In genomic region chr15:71781179-71781964, GRCh38 we compare ENCODE assay signal across 14 cellular contexts. TPM values are rescaled to one million over a fixed set of nuclear protein-coding genes. Genes with fewer than 3 reads are reported as not detected.
A peak's percentile ranks its signal among the peaks of the same experiment; 100 is the strongest.
DNase-seq lines count a peak whose midpoint lies in the region; ATAC-seq, FAIRE-seq and TF ChIP-seq lines count a peak whose summit lies in the region.
"Had no signal": no experiment of that assay in that cellular context is flagged by ENCODE, and none has a peak within 500 bp of the region (broad histone marks: within the 10 kb centered on the region; RNA-seq: fewer than 3 reads in every experiment).

No MANE protein-coding gene starts in this region.

- no peaks in the 10 kb centered on the region for H3K9me3 Mint-ChIP-seq in activated T-cell treated with anti-CD3 and anti-CD28 coated beads, Interleukin-2, amount 50 U/mL, for 72 hours
- H3K9me3 Mint-ChIP-seq in astrocyte (ENCODE audit: unreplicated experiment) (no peaks in the 10 kb centered on the region), Caco-2 (ENCODE audit: unreplicated experiment) (no peaks in the 10 kb centered on the region)

- no peaks in the 10 kb centered on the region for H4K20me1 ChIP-seq in astrocyte (ENCODE audit: insufficient read depth, low read length)

- H3K4me3 ChIP-seq in astrocyte (ENCODE audit: insufficient read depth, low read depth, low read length) (no peak overlapping the region), tibial artery (no peak overlapping the region), Caco-2 (ENCODE audit: low read depth, low read length) (no peak overlapping the region)
- H3K4me3 ChIP-seq: pancreas had no signal

- no peak for FAIRE-seq in astrocyte (lab: Jason Lieb, UNC)
- FAIRE-seq: pancreas had no signal

- peaks cover 17% of the 10 kb centered on the region for H3K4me1 Mint-ChIP-seq in activated T-cell treated with anti-CD3 and anti-CD28 coated beads, Interleukin-2, amount 50 U/mL, for 72 hours (ENCODE audit: low read depth)
- H3K4me1 Mint-ChIP-seq in astrocyte (ENCODE audit: low read depth, unreplicated experiment): peaks cover 24% of the 10 kb centered on the region
- peaks cover 7% of the 10 kb centered on the region for H3K4me1 Mint-ChIP-seq in Caco-2 (ENCODE audit: low read depth, unreplicated experiment)

- H3K27me3 ChIP-seq in astrocyte (ENCODE audit: insufficient read depth, low read length) (no peaks in the 10 kb centered on the region), tibial artery (no peaks in the 10 kb centered on the region), Caco-2 (replicated peaks; ENCODE audit: control insufficient read depth, insufficient read depth, low read length) (no peaks in the 10 kb centered on the region)
- H3K27me3 ChIP-seq: pancreas had no signal

- no peaks in the 10 kb centered on the region for H3K36me3 ChIP-seq in astrocyte (ENCODE audit: insufficient read depth, low read length)
- peaks cover 0 to 10% (median 0%) of the 10 kb centered on the region in 3 donors for H3K36me3 ChIP-seq in tibial artery
- H3K36me3 ChIP-seq in Caco-2 (ENCODE audit: control insufficient read depth, insufficient read depth, low read length): no peaks in the 10 kb centered on the region
- H3K36me3 ChIP-seq: pancreas had no signal

- peak overlapping the region; percentile 35 for H3K27ac Mint-ChIP-seq in activated T-cell treated with anti-CD3 and anti-CD28 coated beads, Interleukin-2, amount 50 U/mL, for 72 hours
- H3K27ac Mint-ChIP-seq in astrocyte (ENCODE audit: unreplicated experiment): peak overlapping the region; percentile 83
- H3K27ac Mint-ChIP-seq in Caco-2 (ENCODE audit: unreplicated experiment): no peak overlapping the region

- H3K4me1 ChIP-seq in astrocyte (ENCODE audit: insufficient read depth, low read length) (peaks cover 16% of the 10 kb centered on the region), tibial artery (peaks cover 0 to 29% (median 16%) of the 10 kb centered on the region in 4 donors), Caco-2 (no peaks in the 10 kb centered on the region)
- H3K4me1 ChIP-seq: pancreas had no signal

- BruUV-seq in Caco-2 (replicated peaks; lab: Mats Ljungman, UMichigan): no TSS peak

- no peaks in the 10 kb centered on the region for H3K79me2 ChIP-seq in astrocyte (ENCODE audit: insufficient read depth, low read length)

- no peak overlapping the region for H3K27ac ChIP-seq in astrocyte (ENCODE audit: low read depth, low read length)
- peak overlapping the region; percentile 62 to 67 for H3K27ac ChIP-seq in tibial artery

- DNase-seq in activated T-cell treated with anti-CD3 and anti-CD28 coated beads, Interleukin-2, amount 50 U/mL, for 72 hours: peak; percentile 7 to 46
- DNase-seq in activated T-cell treated with anti-CD3 and anti-CD28 coated beads, Interleukin-2, amount 50 U/mL, for 1 hour: no peak
- DNase-seq in astrocyte (ENCODE audit: low read depth) (peak; percentile 56), tibial artery (peak in 1 of 2 donors; percentile 54), Caco-2 (no peak), KG1 (lab: John Stamatoyannopoulos, UW) (no peak)
- DNase-seq: NCI-H2029 had no signal

- H3K36me3 Mint-ChIP-seq in activated T-cell treated with anti-CD3 and anti-CD28 coated beads, Interleukin-2, amount 50 U/mL, for 72 hours (ENCODE audit: insufficient read depth in 2 of 2): no peaks in the 10 kb centered on the region
- H3K36me3 Mint-ChIP-seq in astrocyte (ENCODE audit: low read depth, unreplicated experiment) (no peaks in the 10 kb centered on the region), Caco-2 (ENCODE audit: insufficient read depth, unreplicated experiment) (no peaks in the 10 kb centered on the region)

- H3K4me2 ChIP-seq in astrocyte (ENCODE audit: low read length): peak overlapping the region; percentile 56

- peak; percentile 71 to 89 for ATAC-seq in activated T-cell treated with anti-CD3 and anti-CD28 coated beads, Interleukin-2, amount 50 U/mL, for 72 hours (replicated peaks in 1 of 2)
- peak; percentile 56 for ATAC-seq in HG02885 (IDR thresholded peaks at IDR 0.05; ENCODE audit: poor library complexity, unreplicated experiment)
- ATAC-seq in GM21619 (IDR thresholded peaks at IDR 0.05; ENCODE audit: unreplicated experiment): no peak

- H2AFZ ChIP-seq in astrocyte (ENCODE audit: low read depth, low read length): no peak overlapping the region

- no peak for TF ChIP-seq CTCF in astrocyte (IDR thresholded peaks at IDR 0.05; ENCODE audit: insufficient read depth, low read depth, low read length)
- TF ChIP-seq CTCF in tibial artery (IDR thresholded peaks at IDR 0.05): no peak
- no peak for TF ChIP-seq CTCF in Caco-2 (IDR thresholded peaks at IDR 0.05; ENCODE audit: insufficient read depth in 1 of 2, low read depth in 1 of 2, low read length in 1 of 2, severe bottlenecking in 1 of 2, unreplicated experiment in 1 of 2)

- H3K4me3 Mint-ChIP-seq in activated T-cell treated with anti-CD3 and anti-CD28 coated beads, Interleukin-2, amount 50 U/mL, for 72 hours: peak overlapping the region in 1 of 2 donors; percentile 68
- H3K4me3 Mint-ChIP-seq in astrocyte (ENCODE audit: unreplicated experiment): peak overlapping the region; percentile 28
- H3K4me3 Mint-ChIP-seq in Caco-2 (ENCODE audit: unreplicated experiment): no peak overlapping the region

- CTCF ChIA-PET in Caco-2 (lab: Charles Lee): interaction anchor here (1.2 kb wide), 2 partner anchors 9 to 102 kb away, joined by 4 to 5 read pairs; no protein-coding TSS in a partner anchor

- H3K27me3 Mint-ChIP-seq in activated T-cell treated with anti-CD3 and anti-CD28 coated beads, Interleukin-2, amount 50 U/mL, for 72 hours (ENCODE audit: low read depth): peaks cover 40% of the 10 kb centered on the region
- H3K27me3 Mint-ChIP-seq in astrocyte (ENCODE audit: low read depth, unreplicated experiment) (no peaks in the 10 kb centered on the region), Caco-2 (ENCODE audit: insufficient read depth, unreplicated experiment) (no peaks in the 10 kb centered on the region)

- peak overlapping the region; percentile 5 for H3K9ac ChIP-seq in astrocyte (ENCODE audit: low read length)

- POLR2A ChIA-PET in Caco-2 (lab: Charles Lee): no interaction called here

- intact Hi-C loops in tibial artery (cut with DNase I; ENCODE audit: low total_unique reads): no loop called here
- intact Hi-C loops in Caco-2 (cut with micrococcal nuclease; ENCODE audit: unreplicated experiment): loop anchor here (5.0 kb wide), 1 partner anchor 34 kb away; no protein-coding TSS in a partner anchor

- H3K9me3 ChIP-seq in astrocyte (ENCODE audit: insufficient read depth, low read depth, low read length): no peaks in the 10 kb centered on the region
- no peaks in the 10 kb centered on the region for H3K9me3 ChIP-seq in tibial artery
- no peaks in the 10 kb centered on the region for H3K9me3 ChIP-seq in Caco-2
- H3K9me3 ChIP-seq: pancreas had no signal

RNA-seq across cellular contexts. Expression of gene NR2E3, which starts 29.0 kb away (rescaled TPM):
- total RNA-seq in activated T-cell treated with anti-CD3 and anti-CD28 coated beads, Interleukin-2, amount 50 U/mL, for 72 hours: not detected
- total RNA-seq in astrocyte (not detected in 2 replicates), Caco-2 (2022) (not detected in 2 replicates)
- total RNA-seq: A673, Daoy, lower leg skin, subcutaneous adipose tissue had no signal

Comparison
In these comparisons a context has a peak if more than half of its experiments do, and no peak if none do; other contexts are left out.
1. DNase-seq: peak in activated T-cell treated with anti-CD3 and anti-CD28 coated beads, Interleukin-2, amount 50 U/mL, for 72 hours (2 of 2) and astrocyte (single experiment); none in activated T-cell treated with anti-CD3 and anti-CD28 coated beads, Interleukin-2, amount 50 U/mL, for 1 hour (single experiment), Caco-2 (0 of 2) and KG1 (single experiment).